ENCODE assay signal across 29 cellular contexts in genomic region chr7:151776876-151777510, GRCh38.
"Had no signal": no experiment of that assay in that cellular context is flagged by ENCODE, and none has a peak within 500 bp of the region (broad histone marks: within the 10 kb centered on the region; RNA-seq: fewer than 3 reads in every experiment).

No MANE protein-coding gene starts in this region.

- H3K4me1 ChIP-seq: pancreas, psoas muscle, transverse colon had no signal

- H3K27me3 Mint-ChIP-seq: activated CD4-positive, alpha-beta memory T cell treated with anti-CD3 and anti-CD28 coated beads for 36 hours; memory B cell; naive thymus-derived CD4-positive, alpha-beta T cell had no signal

- H3K9me3 ChIP-seq: pancreas, psoas muscle, sigmoid colon, transverse colon had no signal

- DNase-seq: activated CD4-positive, alpha-beta memory T cell treated with anti-CD3 and anti-CD28 coated beads for 36 hours; activated CD4-positive, alpha-beta T cell treated with anti-CD3 and anti-CD28 coated beads, Interleukin-2, amount 10 ng/mL, durations not matched to agents 24 days and 14 days; activated CD4-positive, CD25-positive, alpha-beta regulatory T cell treated with anti-CD3 and anti-CD28 coated beads, Interleukin-2, amount 50 U/mL, for 72 hours; activated naive CD4-positive, alpha-beta T cell; activated T-cell treated with anti-CD3 and anti-CD28 coated beads, Interleukin-2, amount 50 U/mL, for 48 hours; cortex of kidney; foreskin fibroblast; hippocampal formation; left colon; midbrain; naive thymus-derived CD4-positive, alpha-beta T cell; nucleus accumbens; small intestine; stimulated activated CD4-positive, alpha-beta T cell treated with anti-CD3 and anti-CD28 coated beads, Interleukin-1b, Interleukin-23, amount 100 ng/mL, for 48 hours; stimulated activated naive CD4-positive, alpha-beta T cell; T1000; transverse colon; WERI-Rb-1 had no signal

- FAIRE-seq: endothelial cell of umbilical vein, keratinocyte, pancreas, small intestine, urothelium cell line had no signal

- H3K9me3 Mint-ChIP-seq: activated CD4-positive, alpha-beta memory T cell treated with anti-CD3 and anti-CD28 coated beads for 36 hours; activated CD4-positive, alpha-beta T cell treated with anti-CD3 and anti-CD28 coated beads, Interleukin-2, amount 10 ng/mL, durations not matched to agents 24 days and 14 days; activated naive CD4-positive, alpha-beta T cell treated with anti-CD3 and anti-CD28 coated beads, Interleukin-2, amount 50 U/mL, for 72 hours; activated T-helper 2 cell treated with anti-CD3 and anti-CD28 coated beads, Interferon-gamma antibody, Interleukin-2, Interleukin-4, amounts not matched to agents 10 μg/mL and 5 μg/mL and 100 μg/mL, durations not matched to agents 14 hours and 24 hours and 36 hours; memory B cell; naive thymus-derived CD4-positive, alpha-beta T cell; T-helper 1 cell treated with Interleukin-12 subunit alpha and Interleukin-12 subunit beta and Interleukin-4 antibody, amounts not matched to agents 30 μg/mL and 1 μg/mL, for 36 hours had no signal

- H3K27ac ChIP-seq: cardiac muscle cell, pancreas, psoas muscle, transverse colon, WERI-Rb-1 had no signal

- ATAC-seq: activated naive CD4-positive, alpha-beta T cell treated with anti-CD3 and anti-CD28 coated beads, Interleukin-2, amount 50 U/mL, for 72 hours; naive thymus-derived CD4-positive, alpha-beta T cell; pancreas had no signal

- H3K27me3 ChIP-seq: cardiac muscle cell, pancreas, sigmoid colon, transverse colon had no signal

- H3K36me3 Mint-ChIP-seq: activated naive CD4-positive, alpha-beta T cell treated with anti-CD3 and anti-CD28 coated beads, Interleukin-2, amount 50 U/mL, for 72 hours had no signal

- H3K4me3 ChIP-seq: cardiac muscle cell, pancreas, psoas muscle, sigmoid colon, transverse colon had no signal

- H3K4me1 Mint-ChIP-seq: activated CD4-positive, alpha-beta T cell treated with anti-CD3 and anti-CD28 coated beads, Interleukin-2, amount 10 ng/mL, durations not matched to agents 24 days and 14 days had no signal

- H3K4me3 Mint-ChIP-seq: activated CD4-positive, alpha-beta memory T cell treated with anti-CD3 and anti-CD28 coated beads for 36 hours; activated CD4-positive, alpha-beta T cell treated with anti-CD3 and anti-CD28 coated beads, Interleukin-2, amount 10 ng/mL, durations not matched to agents 24 days and 14 days; memory B cell; naive thymus-derived CD4-positive, alpha-beta T cell; T-helper 1 cell treated with Interleukin-12 subunit alpha and Interleukin-12 subunit beta and Interleukin-4 antibody, amounts not matched to agents 30 μg/mL and 1 μg/mL, for 36 hours had no signal

- H3K36me3 ChIP-seq: cardiac muscle cell, pancreas, sigmoid colon, WERI-Rb-1 had no signal
